Comparison of ENCODE assay signal across 17 cellular contexts in the genomic region with DNA sequence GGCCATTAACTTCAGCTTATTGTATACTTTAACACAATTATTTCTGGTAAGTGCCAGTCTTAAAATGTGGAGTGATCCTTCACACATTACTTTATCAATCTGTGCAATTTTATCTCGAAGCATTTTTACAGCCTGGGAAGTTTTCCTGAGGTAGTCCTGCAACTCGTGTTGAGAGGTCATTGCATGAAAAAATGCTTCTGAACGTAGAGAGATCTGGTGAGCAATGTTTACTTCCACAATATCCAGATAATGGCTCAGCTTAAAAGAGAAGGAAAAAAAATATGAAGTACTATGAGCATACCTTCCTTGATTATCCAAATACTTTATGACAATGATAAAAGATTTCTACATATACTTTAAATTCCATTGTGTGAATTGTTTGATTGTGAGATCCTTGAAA. TPM values are rescaled to one million over a fixed set of nuclear protein-coding genes. Genes with fewer than 3 reads are reported as not detected.
DNase-seq lines count a peak whose midpoint lies in the region; ATAC-seq and TF ChIP-seq lines count a peak whose summit lies in the region.
"Had no signal": no experiment of that assay in that cellular context is flagged by ENCODE, and none has a peak within 500 bp of the region (broad histone marks: within the 10 kb centered on the region; RNA-seq: fewer than 3 reads in every experiment).

No MANE protein-coding gene starts in this region.

- H3K4me2 ChIP-seq in GM23338, result no peak overlapping the region

- peaks cover 37% of the 10 kb centered on the region for H3K36me3 Mint-ChIP-seq in activated naive CD8-positive, alpha-beta T cell treated with anti-CD3 and anti-CD28 coated beads, Interleukin-2, amount 10 ng/mL, durations not matched to agents 7 days and 5 days
- H3K36me3 Mint-ChIP-seq in activated naive CD8-positive, alpha-beta T cell treated with anti-CD3 and anti-CD28 coated beads for 36 hours, result peaks cover 22% of the 10 kb centered on the region
- H3K36me3 Mint-ChIP-seq in GM23338 (ENCODE audit: low read depth), result peaks cover 3% of the 10 kb centered on the region; the same call in 1 of the 3 replicates
- H3K36me3 Mint-ChIP-seq in WTC11, result peaks cover 21% of the 10 kb centered on the region
- H3K36me3 Mint-ChIP-seq in memory B cell, result peaks cover 9% of the 10 kb centered on the region

- peaks cover 2% of the 10 kb centered on the region for H3K9me3 Mint-ChIP-seq in activated naive CD8-positive, alpha-beta T cell treated with anti-CD3 and anti-CD28 coated beads, Interleukin-2, amount 10 ng/mL, durations not matched to agents 7 days and 5 days
- H3K9me3 Mint-ChIP-seq in activated naive CD8-positive, alpha-beta T cell treated with anti-CD3 and anti-CD28 coated beads for 36 hours, result no peaks in the 10 kb centered on the region
- no peaks in the 10 kb centered on the region for H3K9me3 Mint-ChIP-seq in GM23338
- H3K9me3 Mint-ChIP-seq in WTC11, result peaks cover 7% of the 10 kb centered on the region
- H3K9me3 Mint-ChIP-seq in memory B cell, result no peaks in the 10 kb centered on the region
- H3K9me3 Mint-ChIP-seq: CD4-positive, alpha-beta T cell; H9 had no signal

- no peaks in the 10 kb centered on the region for H3K9me2 ChIP-seq in GM23338 (ENCODE audit: insufficient read depth)

- H4K20me1 ChIP-seq in GM23338 (replicated peaks; ENCODE audit: insufficient read depth), result no peaks in the 10 kb centered on the region

- H3K27me3 ChIP-seq in GM23338 (ENCODE audit: insufficient read depth), result no peaks in the 10 kb centered on the region
- H3K27me3 ChIP-seq: BE2C had no signal

- H3F3A ChIP-seq in GM23338 (replicated peaks; ENCODE audit: low read depth), result no peaks in the 10 kb centered on the region

- no peak overlapping the region for H3K4me3 ChIP-seq in GM23338
- H3K4me3 ChIP-seq: K562 had no signal

- peak overlapping the region; percentile 45; the same call in 1 of the 2 replicates for H3K27ac ChIP-seq in GM23338 (ENCODE audit: low read depth)

- no peaks in the 10 kb centered on the region for H3K4me1 ChIP-seq in GM23338 (ENCODE audit: insufficient read depth)
- H3K4me1 ChIP-seq: BE2C had no signal

- H3K27me3 Mint-ChIP-seq in activated naive CD8-positive, alpha-beta T cell treated with anti-CD3 and anti-CD28 coated beads, Interleukin-2, amount 10 ng/mL, durations not matched to agents 7 days and 5 days, result no peaks in the 10 kb centered on the region
- H3K27me3 Mint-ChIP-seq in activated naive CD8-positive, alpha-beta T cell treated with anti-CD3 and anti-CD28 coated beads for 36 hours, result no peaks in the 10 kb centered on the region
- no peaks in the 10 kb centered on the region for H3K27me3 Mint-ChIP-seq in GM23338 (ENCODE audit: insufficient read depth, low read depth, poor library complexity)
- no peaks in the 10 kb centered on the region for H3K27me3 Mint-ChIP-seq in WTC11 (ENCODE audit: low read depth)
- H3K27me3 Mint-ChIP-seq in memory B cell, result no peaks in the 10 kb centered on the region
- H3K27me3 Mint-ChIP-seq: CD4-positive, alpha-beta T cell had no signal

- no peak for ATAC-seq in activated naive CD8-positive, alpha-beta T cell treated with anti-CD3 and anti-CD28 coated beads, Interleukin-2, amount 10 ng/mL, durations not matched to agents 7 days and 5 days (ENCODE audit: low read depth)
- no peak for ATAC-seq in GM23338
- ATAC-seq in WTC11, result no peak
- no peak for ATAC-seq in memory B cell (ENCODE audit: low read depth)
- no peak for ATAC-seq in GM21717 (IDR thresholded peaks at IDR 0.05; ENCODE audit: unreplicated experiment)
- ATAC-seq: K562 had no signal

- no peaks in the 10 kb centered on the region for H3K4me1 Mint-ChIP-seq in activated naive CD8-positive, alpha-beta T cell treated with anti-CD3 and anti-CD28 coated beads, Interleukin-2, amount 10 ng/mL, durations not matched to agents 7 days and 5 days
- no peaks in the 10 kb centered on the region for H3K4me1 Mint-ChIP-seq in activated naive CD8-positive, alpha-beta T cell treated with anti-CD3 and anti-CD28 coated beads for 36 hours
- H3K4me1 Mint-ChIP-seq in GM23338 (peaks cover 6% of the 10 kb centered on the region; the same call in 2 of the 3 replicates), WTC11 (peaks cover 6% of the 10 kb centered on the region), memory B cell (no peaks in the 10 kb centered on the region)

- POLR2A ChIA-PET in activated naive CD8-positive, alpha-beta T cell treated with anti-CD3 and anti-CD28 coated beads, Interleukin-2, amount 10 ng/mL, durations not matched to agents 7 days and 5 days (lab: Charles Lee), result no interaction called here
- POLR2A ChIA-PET in WTC11 (lab: Charles Lee), result no interaction called here

- H3K27ac Mint-ChIP-seq in activated naive CD8-positive, alpha-beta T cell treated with anti-CD3 and anti-CD28 coated beads, Interleukin-2, amount 10 ng/mL, durations not matched to agents 7 days and 5 days, result peak overlapping the region; percentile 12
- no peak overlapping the region for H3K27ac Mint-ChIP-seq in activated naive CD8-positive, alpha-beta T cell treated with anti-CD3 and anti-CD28 coated beads for 36 hours
- H3K27ac Mint-ChIP-seq in GM23338, result no peak overlapping the region
- H3K27ac Mint-ChIP-seq in WTC11, result 0 out of 2 replicates have a peak overlapping the region, but pooled peaks have one; percentile 5
- peak overlapping the region; percentile 25 for H3K27ac Mint-ChIP-seq in memory B cell
- H3K27ac Mint-ChIP-seq: CD4-positive, alpha-beta T cell; H9 had no signal

- no peak overlapping the region for H3K4me3 Mint-ChIP-seq in activated naive CD8-positive, alpha-beta T cell treated with anti-CD3 and anti-CD28 coated beads, Interleukin-2, amount 10 ng/mL, durations not matched to agents 7 days and 5 days
- H3K4me3 Mint-ChIP-seq in activated naive CD8-positive, alpha-beta T cell treated with anti-CD3 and anti-CD28 coated beads for 36 hours, result no peak overlapping the region
- H3K4me3 Mint-ChIP-seq in GM23338, result no peak overlapping the region
- no peak overlapping the region for H3K4me3 Mint-ChIP-seq in WTC11
- H3K4me3 Mint-ChIP-seq in memory B cell, result no peak overlapping the region
- H3K4me3 Mint-ChIP-seq: CD4-positive, alpha-beta T cell; H9 had no signal

- no peak overlapping the region for H2AFZ ChIP-seq in GM23338

- DNase-seq in activated naive CD8-positive, alpha-beta T cell treated with anti-CD3 and anti-CD28 coated beads, Interleukin-2, amount 10 ng/mL, durations not matched to agents 7 days and 5 days, result no peak
- DNase-seq in activated naive CD8-positive, alpha-beta T cell treated with anti-CD3 and anti-CD28 coated beads for 36 hours, result no peak
- DNase-seq in GM23338 (ENCODE audit: low spot score) (no peak), WTC11 (ENCODE audit: low spot score) (no peak), memory B cell (ENCODE audit: low spot score in 2 of 2) (no peak), amygdala (lab: John Stamatoyannopoulos, UW) (no peak), NCI-H128 (lab: John Stamatoyannopoulos, UW; ENCODE audit: unreplicated experiment) (no peak)
- DNase-seq: ACHN; BE2C; C1 segment of cervical spinal cord; Caco-2; CD4-positive, alpha-beta T cell; GOT3; H9; IMR-90 had no signal

- no peaks in the 10 kb centered on the region for H3K36me3 ChIP-seq in GM23338 (ENCODE audit: insufficient read depth)
- H3K36me3 ChIP-seq: BE2C had no signal

- CTCF ChIA-PET in WTC11 (lab: Charles Lee), result no interaction called here

- TF ChIP-seq CTCF in GM23338 (conservative IDR thresholded peaks at IDR 0.05; ENCODE audit: low read depth in 2 of 2) (no peak), WTC11 (IDR thresholded peaks at IDR 0.05) (no peak)

- H3K79me2 ChIP-seq in GM23338 (replicated peaks; ENCODE audit: insufficient read depth), result no peaks in the 10 kb centered on the region

TF ChIP-seq in GM23338, 12 proteins besides CTCF, POLR2A, EP300 and RAD21 (continues in another document):
- TF ChIP-seq ZNF331 (CRISPR knock-in tag; IDR thresholded peaks at IDR 0.05; ENCODE audit: low read depth) (no peak), STAT1 (IDR thresholded peaks at IDR 0.05; ENCODE audit: unreplicated experiment) (no peak), NANOG (IDR thresholded peaks at IDR 0.05; ENCODE audit: borderline replicate concordance) (no peak), POLR2AphosphoS5 (IDR thresholded peaks at IDR 0.05; ENCODE audit: low read depth) (no peak), CREB1 (CRISPR knock-in tag; IDR thresholded peaks at IDR 0.05; ENCODE audit: low read depth) (no peak)
- TF ChIP-seq, protein P1, sequence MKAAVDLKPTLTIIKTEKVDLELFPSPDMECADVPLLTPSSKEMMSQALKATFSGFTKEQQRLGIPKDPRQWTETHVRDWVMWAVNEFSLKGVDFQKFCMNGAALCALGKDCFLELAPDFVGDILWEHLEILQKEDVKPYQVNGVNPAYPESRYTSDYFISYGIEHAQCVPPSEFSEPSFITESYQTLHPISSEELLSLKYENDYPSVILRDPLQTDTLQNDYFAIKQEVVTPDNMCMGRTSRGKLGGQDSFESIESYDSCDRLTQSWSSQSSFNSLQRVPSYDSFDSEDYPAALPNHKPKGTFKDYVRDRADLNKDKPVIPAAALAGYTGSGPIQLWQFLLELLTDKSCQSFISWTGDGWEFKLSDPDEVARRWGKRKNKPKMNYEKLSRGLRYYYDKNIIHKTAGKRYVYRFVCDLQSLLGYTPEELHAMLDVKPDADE (IDR thresholded peaks at IDR 0.05), result no peak

TF ChIP-seq in WTC11, 78 proteins besides CTCF, POLR2A, EP300 and RAD21 (continues in another document):
- TF ChIP-seq, protein P2, sequence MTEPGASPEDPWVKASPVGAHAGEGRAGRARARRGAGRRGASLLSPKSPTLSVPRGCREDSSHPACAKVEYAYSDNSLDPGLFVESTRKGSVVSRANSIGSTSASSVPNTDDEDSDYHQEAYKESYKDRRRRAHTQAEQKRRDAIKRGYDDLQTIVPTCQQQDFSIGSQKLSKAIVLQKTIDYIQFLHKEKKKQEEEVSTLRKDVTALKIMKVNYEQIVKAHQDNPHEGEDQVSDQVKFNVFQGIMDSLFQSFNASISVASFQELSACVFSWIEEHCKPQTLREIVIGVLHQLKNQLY (CRISPR knock-in tag; IDR thresholded peaks at IDR 0.05), result no peak
- no peak for TF ChIP-seq JUN (CRISPR knock-in tag; IDR thresholded peaks at IDR 0.05)

RNA-seq across cellular contexts. Expression of a gene that starts 57.0 kb away (rescaled TPM):
- total RNA-seq in activated naive CD8-positive, alpha-beta T cell treated with anti-CD3 and anti-CD28 coated beads, Interleukin-2, amount 10 ng/mL, durations not matched to agents 7 days and 5 days, result 10 to 100 TPM; 15.2 to 16.0 TPM
- total RNA-seq in activated naive CD8-positive, alpha-beta T cell treated with anti-CD3 and anti-CD28 coated beads for 36 hours, result 10 to 100 TPM in 1 of 2 experiments, 1 to 10 TPM in 1; 9.2 to 10.1 TPM
- 17.0 and 20.7 TPM in 2 replicates for total RNA-seq in GM23338 (2014; rRNA removed; shearing (Covaris generic))
- 6.1 and 6.6 TPM in 2 replicates for polyA plus RNA-seq in GM23338 (2016; fragmentation: Nextera tagmentation; extraction: Ambion mirVana)
- 12.4 to 14.6 TPM (median 13.5 TPM) in 3 replicates for total RNA-seq in WTC11 (2021)

Comparison
In these comparisons a context has a peak if more than half of its experiments do, and no peak if none do; other contexts are left out.
1. H3K27ac Mint-ChIP-seq: peak in activated naive CD8-positive, alpha-beta T cell treated with anti-CD3 and anti-CD28 coated beads, Interleukin-2, amount 10 ng/mL, durations not matched to agents 7 days and 5 days (single experiment), WTC11 (single experiment) and memory B cell (single experiment); none in activated naive CD8-positive, alpha-beta T cell treated with anti-CD3 and anti-CD28 coated beads for 36 hours (single experiment) and GM23338 (single experiment).